1 cellular context compared by ENCODE assay signal in the genomic region with DNA sequence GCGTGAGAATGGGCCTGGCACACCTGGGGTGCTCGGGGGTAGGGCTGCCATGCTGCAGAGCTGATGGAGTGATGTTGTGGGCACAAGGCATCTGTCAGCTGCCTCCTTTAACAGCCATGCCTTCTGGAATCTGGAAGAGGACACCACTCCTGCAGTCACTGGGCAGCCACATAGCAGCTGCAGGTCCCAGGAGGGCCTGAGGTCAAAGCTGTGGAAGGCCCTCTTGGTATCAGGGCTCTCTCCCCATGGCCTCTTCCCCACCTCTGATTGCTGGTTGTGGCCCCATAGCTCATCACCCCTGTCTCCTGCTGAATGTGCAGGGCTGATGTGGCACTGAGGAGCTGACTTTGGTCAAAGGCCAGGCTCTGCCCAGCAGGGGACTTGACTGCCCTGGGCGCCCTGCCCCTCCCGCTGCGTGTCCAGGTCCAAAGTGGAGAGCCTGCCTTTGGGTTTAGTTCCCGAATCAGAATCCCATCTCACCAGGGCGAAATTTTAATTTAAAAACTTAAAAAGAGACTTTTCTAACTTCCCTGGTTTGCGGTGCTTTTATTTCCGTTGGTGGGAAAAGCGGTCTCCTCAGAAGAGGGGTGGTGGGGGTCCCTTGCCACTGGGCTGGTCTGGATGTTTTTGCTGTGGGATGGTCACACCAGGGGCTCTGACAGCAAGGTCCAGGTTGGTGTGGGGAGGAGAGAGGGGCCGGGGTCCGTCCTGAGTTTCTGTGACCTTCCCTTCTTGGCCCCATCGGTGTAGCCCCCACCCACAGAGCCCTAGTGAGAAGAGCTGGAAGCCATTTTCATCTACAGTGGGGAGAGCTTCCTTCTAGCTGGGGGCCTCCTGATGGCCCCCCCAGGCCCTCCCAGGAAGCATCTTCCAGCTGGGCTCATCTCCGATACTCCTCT.
TF ChIP-seq lines count a peak whose summit lies in the region.

No MANE protein-coding gene starts in this region.

TF ChIP-seq in endothelial cell of umbilical vein, 7 proteins besides CTCF, POLR2A, EP300 and RAD21:
- TF ChIP-seq GATA2 (IDR thresholded peaks at IDR 0.05; ENCODE audit: insufficient read depth, insufficient read length, low read depth, low read length) (no peak), FOS (IDR thresholded peaks at IDR 0.05; ENCODE audit: borderline replicate concordance, insufficient read depth, low read length) (no peak), MYC (IDR thresholded peaks at IDR 0.05; ENCODE audit: low read depth, low read length) (no peak), POLR2AphosphoS5 (IDR thresholded peaks at IDR 0.05; ENCODE audit: insufficient read depth, low read depth, low read length) (peak; percentile 11), EZH2 (IDR thresholded peaks at IDR 0.05; ENCODE audit: borderline replicate concordance, low read depth, low read length, severe bottlenecking) (no peak)
- TF ChIP-seq, protein P1, sequence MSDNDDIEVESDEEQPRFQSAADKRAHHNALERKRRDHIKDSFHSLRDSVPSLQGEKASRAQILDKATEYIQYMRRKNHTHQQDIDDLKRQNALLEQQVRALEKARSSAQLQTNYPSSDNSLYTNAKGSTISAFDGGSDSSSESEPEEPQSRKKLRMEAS (IDR thresholded peaks at IDR 0.05; ENCODE audit: insufficient read depth, insufficient read length) = no peak
